In the genomic region with DNA sequence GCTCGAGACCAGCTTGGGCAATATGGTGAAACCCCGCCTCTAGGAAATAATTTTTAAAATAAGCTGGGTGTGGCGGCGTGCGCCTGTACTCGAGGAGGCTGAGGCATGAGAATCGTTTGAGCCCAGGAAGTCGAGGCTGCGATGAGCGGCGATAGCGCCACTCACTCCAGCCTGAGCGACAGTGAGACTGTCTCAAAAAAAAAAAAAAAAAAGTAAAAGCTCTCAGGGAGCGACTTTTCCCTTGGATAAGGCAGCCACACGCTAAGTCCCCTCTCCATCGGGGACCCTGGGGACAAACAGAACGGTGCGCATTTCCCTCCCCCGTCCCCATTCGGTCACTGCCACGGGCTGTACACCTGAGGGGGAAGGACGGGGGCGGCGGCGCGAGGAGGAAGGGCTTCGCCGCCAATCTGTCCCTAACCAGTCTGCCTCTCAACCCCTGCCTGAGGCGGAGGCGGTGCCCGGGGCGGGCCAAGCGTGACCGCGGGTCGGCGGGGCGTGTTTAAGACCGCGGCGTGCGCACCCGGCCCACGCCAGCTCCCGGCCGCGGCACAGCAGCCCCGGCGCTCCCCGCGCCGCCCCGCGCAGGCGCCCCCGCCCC, we compare ENCODE assay signal across 7 cellular contexts. TPM values are rescaled to one million over a fixed set of nuclear protein-coding genes. Genes with fewer than 3 reads are reported as not detected.
DNase-seq lines count a peak whose midpoint lies in the region; ATAC-seq and TF ChIP-seq lines count a peak whose summit lies in the region.

A gene (plus strand): TSS at position 531 of the 601 bp plus-strand sequence. CDS start 107 bp downstream, outside the sequence.

- no peaks in the 10 kb centered on the region for H3K9me3 ChIP-seq in NT2/D1 (ENCODE audit: insufficient read depth, low read length)
- no peaks in the 10 kb centered on the region for H3K9me3 ChIP-seq in fibroblast of lung (ENCODE audit: control insufficient read depth, insufficient read depth, low read depth, low read length)

- peak within 1 kb of the TSS; percentile 64 for H3K27ac Mint-ChIP-seq in activated T-helper 1 cell treated with anti-CD3 and anti-CD28 coated beads, Interleukin-12 subunit alpha, Interleukin-12 subunit beta, Interleukin-2, Interleukin-4 antibody, amounts not matched to agents 30 ng/mL and 10 ng/mL and 1 ng/mL, durations not matched to agents 14 hours and 24 hours and 36 hours
- H3K27ac Mint-ChIP-seq in naive thymus-derived CD8-positive, alpha-beta T cell: peak within 1 kb of the TSS; percentile 31 to 92 (median 81)

- H3K4me3 Mint-ChIP-seq in activated T-helper 1 cell treated with anti-CD3 and anti-CD28 coated beads, Interleukin-12 subunit alpha, Interleukin-12 subunit beta, Interleukin-2, Interleukin-4 antibody, amounts not matched to agents 30 ng/mL and 10 ng/mL and 1 ng/mL, durations not matched to agents 14 hours and 24 hours and 36 hours: peak within 1 kb of the TSS; percentile 84
- H3K4me3 Mint-ChIP-seq in naive thymus-derived CD8-positive, alpha-beta T cell: peak within 1 kb of the TSS; percentile 83 to 98 (median 92)

- H3K4me2 ChIP-seq in fibroblast of lung (ENCODE audit: extremely low read depth, insufficient read depth, low read length): peak within 1 kb of the TSS; percentile 98

- no peak for TF ChIP-seq CTCF in fibroblast of lung (conservative IDR thresholded peaks at IDR 0.05 in 1 of 2, IDR thresholded peaks at IDR 0.05 in 1 of 2; ENCODE audit: low read depth in 1 of 2, low read length in 2 of 2)

- POLR2A ChIA-PET in naive thymus-derived CD8-positive, alpha-beta T cell (lab: Charles Lee): interaction anchor here (0.6 to 0.7 kb wide), 4 partner anchors 9 to 1397 kb away, joined by 3 to 5 read pairs (median 4); no protein-coding TSS in a partner anchor

- no peaks in the 10 kb centered on the region for H3K36me3 Mint-ChIP-seq in activated T-helper 1 cell treated with anti-CD3 and anti-CD28 coated beads, Interleukin-12 subunit alpha, Interleukin-12 subunit beta, Interleukin-2, Interleukin-4 antibody, amounts not matched to agents 30 ng/mL and 10 ng/mL and 1 ng/mL, durations not matched to agents 14 hours and 24 hours and 36 hours (ENCODE audit: low read depth)
- no peaks in the 10 kb centered on the region for H3K36me3 Mint-ChIP-seq in naive thymus-derived CD8-positive, alpha-beta T cell

- DNase-seq in NT2/D1 (ENCODE audit: low read depth, low spot score): no peak
- DNase-seq in activated T-helper 1 cell treated with anti-CD3 and anti-CD28 coated beads, Interleukin-12 subunit alpha, Interleukin-12 subunit beta, Interleukin-2, Interleukin-4 antibody, amounts not matched to agents 30 ng/mL and 10 ng/mL and 1 ng/mL, durations not matched to agents 14 hours and 24 hours and 36 hours (ENCODE audit: low spot score): peak; percentile 76
- peak; percentile 34 to 54 for DNase-seq in fibroblast of lung (ENCODE audit: low read depth in 2 of 2)
- peak; percentile 52 to 84 (median 72) for DNase-seq in naive thymus-derived CD8-positive, alpha-beta T cell
- peak; percentile 39 to 64 (median 49) for DNase-seq in stimulated activated naive CD4-positive, alpha-beta T cell (lab: John Stamatoyannopoulos, UW)

- H3K9ac ChIP-seq in NT2/D1 (ENCODE audit: insufficient read length, low read depth) (peak within 1 kb of the TSS; percentile 51), fibroblast of lung (ENCODE audit: insufficient read depth, low read length) (peak within 1 kb of the TSS; percentile 62)

- H3K27me3 ChIP-seq in NT2/D1 (ENCODE audit: insufficient read depth, insufficient read length) (peaks cover 47% of the 10 kb centered on the region), fibroblast of lung (ENCODE audit: control insufficient read depth, insufficient read depth, low read length) (no peaks in the 10 kb centered on the region)

- H3K4me3 ChIP-seq in NT2/D1 (ENCODE audit: insufficient read length, low read depth) (peak within 1 kb of the TSS; percentile 46), fibroblast of lung (replicated peaks in 1 of 4; ENCODE audit: control extremely low read depth in 1 of 4, insufficient read depth in 1 of 4, low read depth in 3 of 4, low read length in 4 of 4) (peak within 1 kb of the TSS; percentile 64 to 89 (median 80))

- intact Hi-C loops in activated T-helper 1 cell treated with anti-CD3 and anti-CD28 coated beads, Interleukin-12 subunit alpha, Interleukin-12 subunit beta, Interleukin-2, Interleukin-4 antibody, amounts not matched to agents 30 ng/mL and 10 ng/mL and 1 ng/mL, durations not matched to agents 14 hours and 24 hours and 36 hours (cut with micrococcal nuclease): loop anchor here (1.0 to 2.0 kb wide), 3 partner anchors 83 to 528 kb away; a partner anchor contains a TSS

- H3K36me3 ChIP-seq in NT2/D1 (ENCODE audit: insufficient read depth, insufficient read length, low read length) (no peaks in the 10 kb centered on the region), fibroblast of lung (ENCODE audit: control insufficient read depth, insufficient read depth, low read length) (no peaks in the 10 kb centered on the region)

- H3K4me1 ChIP-seq in NT2/D1 (ENCODE audit: insufficient read depth, insufficient read length): no peaks in the 10 kb centered on the region
- peaks cover 4% of the 10 kb centered on the region for H3K4me1 ChIP-seq in fibroblast of lung (ENCODE audit: control insufficient read depth, extremely low read depth, insufficient read depth, low read length)

- H3K9me3 Mint-ChIP-seq in activated T-helper 1 cell treated with anti-CD3 and anti-CD28 coated beads, Interleukin-12 subunit alpha, Interleukin-12 subunit beta, Interleukin-2, Interleukin-4 antibody, amounts not matched to agents 30 ng/mL and 10 ng/mL and 1 ng/mL, durations not matched to agents 14 hours and 24 hours and 36 hours: no peaks in the 10 kb centered on the region
- no peaks in the 10 kb centered on the region for H3K9me3 Mint-ChIP-seq in naive thymus-derived CD8-positive, alpha-beta T cell

- H2AFZ ChIP-seq in fibroblast of lung (ENCODE audit: low read length): peak within 1 kb of the TSS; percentile 90

- no peaks in the 10 kb centered on the region for H3K79me2 ChIP-seq in fibroblast of lung (ENCODE audit: control insufficient read depth, insufficient read depth, low read length)

- peaks cover 26% of the 10 kb centered on the region for H3K4me1 Mint-ChIP-seq in activated T-helper 1 cell treated with anti-CD3 and anti-CD28 coated beads, Interleukin-12 subunit alpha, Interleukin-12 subunit beta, Interleukin-2, Interleukin-4 antibody, amounts not matched to agents 30 ng/mL and 10 ng/mL and 1 ng/mL, durations not matched to agents 14 hours and 24 hours and 36 hours (ENCODE audit: low read depth)
- H3K4me1 Mint-ChIP-seq in naive thymus-derived CD8-positive, alpha-beta T cell: peaks cover 9 to 34% (median 24%) of the 10 kb centered on the region in 4 donors

- peak within 1 kb of the TSS; percentile 44 for H3K27ac ChIP-seq in fibroblast of lung (ENCODE audit: insufficient read depth, low read length)

- ATAC-seq in GM18520 (IDR thresholded peaks at IDR 0.05; ENCODE audit: unreplicated experiment): peak; percentile 80
- peak; percentile 70 for ATAC-seq in HG02981 (IDR thresholded peaks at IDR 0.05; ENCODE audit: unreplicated experiment)
- ATAC-seq in naive thymus-derived CD8-positive, alpha-beta T cell: peak; percentile 96 to 97

- H3K27me3 Mint-ChIP-seq in activated T-helper 1 cell treated with anti-CD3 and anti-CD28 coated beads, Interleukin-12 subunit alpha, Interleukin-12 subunit beta, Interleukin-2, Interleukin-4 antibody, amounts not matched to agents 30 ng/mL and 10 ng/mL and 1 ng/mL, durations not matched to agents 14 hours and 24 hours and 36 hours (ENCODE audit: insufficient read depth): peaks cover 39% of the 10 kb centered on the region
- H3K27me3 Mint-ChIP-seq in naive thymus-derived CD8-positive, alpha-beta T cell: peaks cover 0 to 18% (median 4%) of the 10 kb centered on the region in 5 donors

- no peaks in the 10 kb centered on the region for H4K20me1 ChIP-seq in fibroblast of lung (ENCODE audit: control insufficient read depth, extremely low read depth, insufficient read depth, low read length)

RNA-seq across cellular contexts. Expression of the gene that starts here (rescaled TPM):
- 0.96 and 1.2 TPM in 2 replicates for total RNA-seq in activated T-helper 1 cell treated with anti-CD3 and anti-CD28 coated beads, Interleukin-12 subunit alpha, Interleukin-12 subunit beta, Interleukin-2, Interleukin-4 antibody, amounts not matched to agents 30 ng/mL and 10 ng/mL and 1 ng/mL, durations not matched to agents 14 hours and 24 hours and 36 hours
- 7.2 and 13.2 TPM in 2 replicates for total RNA-seq in fibroblast of lung
- polyA plus RNA-seq in fibroblast of lung: 16.4 and 27.1 TPM in 2 replicates
- polyA plus RNA-seq in fibroblast of lung (2012): 10.4 and 20.3 TPM in 2 replicates
- 17.8 and 18.3 TPM in 2 replicates for polyA minus RNA-seq in fibroblast of lung (ENCODE audit: low replicate concordance)
- 1 to 10 TPM in 1 of 2 experiments, under 1 TPM in 1; 0.91 to 2.6 TPM for total RNA-seq in naive thymus-derived CD8-positive, alpha-beta T cell
- polyA plus RNA-seq in naive thymus-derived CD8-positive, alpha-beta T cell: 1 to 10 TPM in 1 of 3 donors, under 1 TPM in 2; 0.71 to 1.6 (median 0.97) TPM
